In the genomic region with DNA sequence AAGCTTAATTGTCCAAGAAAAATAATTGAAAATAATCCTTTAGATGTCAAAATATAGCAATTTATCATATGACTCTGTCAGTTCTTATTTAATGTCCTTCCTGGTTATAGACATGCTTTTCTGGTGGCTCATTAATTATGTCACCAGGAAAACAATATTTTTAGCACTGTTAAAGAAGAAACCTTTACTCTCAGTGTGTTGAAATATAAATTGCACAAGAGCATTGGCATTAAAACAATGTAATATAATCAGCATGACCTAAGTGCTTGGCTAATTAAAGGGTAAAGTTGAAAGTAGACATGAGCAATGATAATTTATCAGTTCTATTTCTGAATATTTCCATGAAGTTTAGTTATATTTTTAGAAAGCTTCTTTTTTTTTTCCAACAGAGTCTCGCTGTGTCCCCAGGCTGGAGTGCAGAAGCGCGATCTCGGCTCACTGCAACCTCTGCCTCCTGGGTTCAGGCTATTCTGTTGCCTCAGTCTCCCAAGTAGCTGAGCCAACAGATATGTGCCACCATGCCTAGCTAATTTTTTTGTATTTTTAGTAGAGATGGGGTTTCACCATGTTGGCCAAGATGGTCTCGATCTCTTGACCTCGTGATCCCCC, we compare ENCODE assay signal across 15 cellular contexts.
"Had no signal": no experiment of that assay in that cellular context is flagged by ENCODE, and none has a peak within 500 bp of the region (broad histone marks: within the 10 kb centered on the region; RNA-seq: fewer than 3 reads in every experiment).

No MANE protein-coding gene starts in this region.

- H3K27ac ChIP-seq: hepatocyte, SK-N-MC, suprapubic skin, VCaP had no signal

- ATAC-seq: activated naive CD8-positive, alpha-beta T cell treated with anti-CD3 and anti-CD28 coated beads, Interleukin-2, amount 50 U/mL, for 24 hours; naive thymus-derived CD4-positive, alpha-beta T cell; T-cell had no signal

- H3K4me3 ChIP-seq: hepatocyte, lung, SK-N-MC, suprapubic skin had no signal

- DNase-seq: activated CD4-positive, alpha-beta T cell treated with anti-CD3 and anti-CD28 coated beads for 4 hours; activated naive CD4-positive, alpha-beta T cell treated with Interleukin-2 at 50 U/mL for 16 hours; activated naive CD8-positive, alpha-beta T cell treated with anti-CD3 and anti-CD28 coated beads, Interleukin-2, amount 50 U/mL, for 24 hours; erythroblast; foreskin melanocyte; naive thymus-derived CD4-positive, alpha-beta T cell; stimulated activated CD4-positive, alpha-beta T cell treated with anti-CD3 and anti-CD28 coated beads, Interleukin-12 subunit alpha, Interleukin-12 subunit beta, amount 100 ng/mL, for 4 hours; stimulated activated naive CD4-positive, alpha-beta T cell; T-cell; T1000 had no signal

- H3K27me3 ChIP-seq: hepatocyte, suprapubic skin had no signal

- H3K36me3 ChIP-seq: suprapubic skin had no signal

- H3K4me1 ChIP-seq: suprapubic skin had no signal
